6 cellular contexts compared by ENCODE assay signal in the genomic region with DNA sequence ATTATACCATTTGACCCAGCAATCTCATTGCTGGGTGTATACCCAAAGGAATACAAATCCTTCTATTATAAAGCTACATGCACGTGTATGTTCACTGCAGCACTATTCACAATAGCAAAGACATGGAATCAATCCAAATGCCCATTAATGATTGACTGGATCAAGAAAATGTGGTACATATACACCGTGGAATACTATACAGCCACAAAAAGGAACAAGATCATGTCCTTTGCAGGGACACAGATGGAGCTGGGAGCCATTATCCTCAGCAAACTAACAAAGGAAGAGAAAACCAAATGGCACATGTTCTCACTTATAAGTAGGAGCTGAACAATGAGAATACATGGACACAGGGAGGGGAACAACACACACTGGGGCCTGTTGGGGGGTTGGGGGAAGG.
DNase-seq lines count a peak whose midpoint lies in the region; ATAC-seq, FAIRE-seq and TF ChIP-seq lines count a peak whose summit lies in the region.
"Not testable (repeated sequence)": the region's sequence is repeated elsewhere in the genome, so short reads cannot be mapped to it uniquely, and the experiment has no call there.

No MANE protein-coding gene starts in this region.

- not testable (repeated sequence) for TF ChIP-seq POLR2A in K562 (conservative IDR thresholded peaks at IDR 0.05)

- not testable (repeated sequence) for TF ChIP-seq EP300 in K562 (IDR thresholded peaks at IDR 0.05; ENCODE audit: low read length)

- H3K9me1 ChIP-seq in K562 (ENCODE audit: control insufficient read depth, insufficient read depth, low read length) = not testable (repeated sequence)

- in situ Hi-C loops in K562 (cut with MboI) = not testable (repeated sequence)

- BruUV-seq in K562 (replicated peaks; lab: Mats Ljungman, UMichigan) = not testable (repeated sequence)

- H3K9me3 ChIP-seq in HEK293 (ENCODE audit: control insufficient read depth, insufficient read depth, low read depth, low read length); K562 (replicated peaks; ENCODE audit: control insufficient read depth, insufficient read depth, low read depth, low read length): not testable (repeated sequence)

- not testable (repeated sequence) for H3K27me3 ChIP-seq in K562 (ENCODE audit: control insufficient read depth in 2 of 2, insufficient read depth in 2 of 2, low read length in 2 of 2)

- not testable (repeated sequence) for H3K4me3 Mint-ChIP-seq in brain, natural killer cell
- peak overlapping the region in 4 of 5 donors; percentile 10 to 33 (median 26) for H3K4me3 Mint-ChIP-seq in immature natural killer cell

- H3K9ac ChIP-seq in K562 (ENCODE audit: insufficient read depth in 1 of 2, low read depth in 2 of 2, low read length in 2 of 2) = not testable (repeated sequence)

- H2AFZ ChIP-seq in K562 (ENCODE audit: low read depth, low read length) = not testable (repeated sequence)

- TF ChIP-seq CTCF in HEK293 (tag by site-specific recombination; IDR thresholded peaks at IDR 0.05); K562 (IDR thresholded peaks at IDR 0.05 in 2 of 3, conservative IDR thresholded peaks at IDR 0.05 in 1 of 3; ENCODE audit: insufficient read depth in 2 of 3, low read depth in 1 of 3, low read length in 3 of 3); brain (conservative IDR thresholded peaks at IDR 0.05); natural killer cell (IDR thresholded peaks at IDR 0.05): not testable (repeated sequence)

- not testable (repeated sequence) for H3K4me3 ChIP-seq in HEK293 (ENCODE audit: low read depth, low read length); K562

- POLR2A ChIA-PET in HEK293 (lab: Yijun Ruan, JAX) = not testable (repeated sequence)
- POLR2A ChIA-PET in K562 (lab: Yijun Ruan, JAX) = interaction anchor here (1.2 kb wide), 1 partner anchor 11 kb away, joined by 3 read pairs; no protein-coding TSS in a partner anchor

- H3K27ac ChIP-seq in HEK293 (ENCODE audit: extremely low read depth, low read depth, low read length); K562 (ENCODE audit: extremely low read depth, low read depth, low read length): not testable (repeated sequence)

- H4K20me1 ChIP-seq in K562 (replicated peaks; ENCODE audit: control insufficient read depth, insufficient read depth, low read length) = not testable (repeated sequence)

- not testable (repeated sequence) for DNase-seq in K562 (ENCODE audit: extremely low read depth in 1 of 4, low spot score in 3 of 4); immature natural killer cell; natural killer cell

- H3K9me3 Mint-ChIP-seq in brain, immature natural killer cell, natural killer cell: not testable (repeated sequence)

- intact Hi-C loops in K562 (cut with micrococcal nuclease) = loop anchor here (5.0 kb wide), 1 partner anchor 817 kb away; no protein-coding TSS in a partner anchor
- intact Hi-C loops in natural killer cell (cut with micrococcal nuclease) = loop anchor here (10.0 kb wide), 1 partner anchor 89 kb away; no protein-coding TSS in a partner anchor

- not testable (repeated sequence) for H3K4me1 ChIP-seq in HEK293 (ENCODE audit: control insufficient read depth, insufficient read depth, low read length); K562 (replicated peaks in 1 of 2; ENCODE audit: control insufficient read depth in 2 of 2, insufficient read depth in 2 of 2, low read length in 2 of 2)

- CTCF ChIA-PET in HEK293 (lab: Yijun Ruan, JAX) = interaction anchor here (0.6 to 1.5 kb wide), 2 partner anchors 15 to 87 kb away, joined by 3 to 7 read pairs; no protein-coding TSS in a partner anchor
- CTCF ChIA-PET in K562 (lab: Yijun Ruan, JAX; ENCODE audit: low intra/inter-chr PET ratio) = not testable (repeated sequence)

- ATAC-seq in SK-N-SH treated with all-trans-retinoic acid at 6 μM for 48 hours, K562, natural killer cell: not testable (repeated sequence)

- not testable (repeated sequence) for H3K4me2 ChIP-seq in K562 (ENCODE audit: insufficient read depth, low read length)

- not testable (repeated sequence) for H3K36me3 ChIP-seq in HEK293 (ENCODE audit: control insufficient read depth in 2 of 2, insufficient read depth in 1 of 2, low read length in 2 of 2); K562 (ENCODE audit: control insufficient read depth, insufficient read depth, low read length)

- H3K4me1 Mint-ChIP-seq in brain (peaks cover 16% of the 10 kb centered on the region), immature natural killer cell (peaks cover 79 to 82% of the 10 kb centered on the region in 2 donors), natural killer cell (peaks cover 51 to 61% of the 10 kb centered on the region in 2 donors)

- H3K27me3 Mint-ChIP-seq in brain; immature natural killer cell (ENCODE audit: low read depth in 3 of 3); natural killer cell (ENCODE audit: low read depth in 2 of 2): not testable (repeated sequence)

- peak overlapping the region in 3 of 5 experiments; percentile 29 to 45 (median 41) for H3K27ac Mint-ChIP-seq in brain
- H3K27ac Mint-ChIP-seq in immature natural killer cell = peak overlapping the region; percentile 69 to 90 (median 74)
- peak overlapping the region; percentile 77 to 97 for H3K27ac Mint-ChIP-seq in natural killer cell

- not testable (repeated sequence) for H3K36me3 Mint-ChIP-seq in brain
- H3K36me3 Mint-ChIP-seq in immature natural killer cell = peaks cover 22 to 49% (median 32%) of the 10 kb centered on the region in 3 donors
- peaks cover 13% of the 10 kb centered on the region for H3K36me3 Mint-ChIP-seq in natural killer cell

- WGBS in K562 (ENCODE audit: insufficient coverage, low coverage, missing lambda C conversion rate) = 3% methylated on average over 2 of the region's 2 CpGs

- not testable (repeated sequence) for FAIRE-seq in K562 (lab: Jason Lieb, UNC)

- not testable (repeated sequence) for H3K79me2 ChIP-seq in K562 (ENCODE audit: control insufficient read depth, insufficient read depth, low read length)

- TF ChIP-seq RAD21 in K562 (CRISPR knock-in tag; conservative IDR thresholded peaks at IDR 0.05 in 1 of 2, IDR thresholded peaks at IDR 0.05 in 1 of 2) = not testable (repeated sequence)

TF ChIP-seq in HEK293, 187 proteins besides CTCF, POLR2A, EP300 and RAD21:
- TF ChIP-seq ZNF146 (tag by site-specific recombination; IDR thresholded peaks at IDR 0.05) = peak; percentile 84

TF ChIP-seq in SK-N-SH treated with all-trans-retinoic acid at 6 μM for 48 hours, 23 proteins besides CTCF, POLR2A, EP300 and RAD21:
- peak; percentile 89 for TF ChIP-seq ZNF8 (CRISPR knock-in tag; IDR thresholded peaks at IDR 0.05)
TF ChIP-seq in SK-N-SH treated with all-trans-retinoic acid at 6 μM for 48 hours: peak in this region for 1; not testable (repeated sequence) for 22.

TF ChIP-seq in K562, 482 proteins besides CTCF, POLR2A, EP300 and RAD21:
- peak; percentile 73 for TF ChIP-seq ZNF146 (CRISPR knock-in tag; IDR thresholded peaks at IDR 0.05; ENCODE audit: unreplicated experiment)
